ENCODE assay signal across 8 cellular contexts in genomic region chr19:13152356-13152853, GRCh38. TPM values are rescaled to one million over a fixed set of nuclear protein-coding genes. Genes with fewer than 3 reads are reported as not detected.
DNase-seq lines count a peak whose midpoint lies in the region; TF ChIP-seq lines count a peak whose summit lies in the region.

No MANE protein-coding gene starts in this region.

- H3K9me3 Mint-ChIP-seq in activated CD4-positive, alpha-beta T cell treated with anti-CD3 and anti-CD28 coated beads, Interleukin-2, amount 10 ng/mL, durations not matched to agents 24 days and 14 days: peaks cover 3% of the 10 kb centered on the region

- H3K27ac ChIP-seq in cingulate gyrus (ENCODE audit: low read depth, low read length): peak overlapping the region; percentile 96

- H3K9me3 ChIP-seq in mononuclear cell (ENCODE audit: low read depth, low read length): no peaks in the 10 kb centered on the region

- intact Hi-C loops in activated CD4-positive, alpha-beta T cell treated with anti-CD3 and anti-CD28 coated beads, Interleukin-2, amount 10 ng/mL, durations not matched to agents 24 days and 14 days (cut with micrococcal nuclease): loop anchor here (1.0 to 5.0 kb wide), 5 partner anchors 14 to 685 kb away; partner anchors contain the start of genes CALR and LYL1

- peak overlapping the region; percentile 100 for H3K27ac Mint-ChIP-seq in activated CD4-positive, alpha-beta T cell treated with anti-CD3 and anti-CD28 coated beads, Interleukin-2, amount 10 ng/mL, durations not matched to agents 24 days and 14 days

- peaks cover 39% of the 10 kb centered on the region for H3K4me1 ChIP-seq in mononuclear cell (ENCODE audit: insufficient read depth, low read length)

- H3K36me3 Mint-ChIP-seq in activated CD4-positive, alpha-beta T cell treated with anti-CD3 and anti-CD28 coated beads, Interleukin-2, amount 10 ng/mL, durations not matched to agents 24 days and 14 days (ENCODE audit: low read depth): peaks cover 34% of the 10 kb centered on the region

- H3K4me3 ChIP-seq in Jurkat, Clone E6-1 (ENCODE audit: low read length): peak overlapping the region; percentile 90
- peak overlapping the region; percentile 100 for H3K4me3 ChIP-seq in mononuclear cell (ENCODE audit: low read length)

- no peak for TF ChIP-seq POLR2A in erythroblast (IDR thresholded peaks at IDR 0.05; ENCODE audit: low read length)

- H3K4me3 Mint-ChIP-seq in activated CD4-positive, alpha-beta T cell treated with anti-CD3 and anti-CD28 coated beads, Interleukin-2, amount 10 ng/mL, durations not matched to agents 24 days and 14 days: peak overlapping the region; percentile 100

- peaks cover 40% of the 10 kb centered on the region for H3K4me1 Mint-ChIP-seq in activated CD4-positive, alpha-beta T cell treated with anti-CD3 and anti-CD28 coated beads, Interleukin-2, amount 10 ng/mL, durations not matched to agents 24 days and 14 days

- peaks cover 2% of the 10 kb centered on the region for H3K27me3 Mint-ChIP-seq in activated CD4-positive, alpha-beta T cell treated with anti-CD3 and anti-CD28 coated beads, Interleukin-2, amount 10 ng/mL, durations not matched to agents 24 days and 14 days

- no peak for DNase-seq in activated CD4-positive, alpha-beta T cell treated with anti-CD3 and anti-CD28 coated beads, Interleukin-2, amount 10 ng/mL, durations not matched to agents 24 days and 14 days
- DNase-seq in activated CD4-positive, alpha-beta T cell treated with anti-CD3 and anti-CD28 coated beads for 4 hours: no peak
- no peak for DNase-seq in Jurkat, Clone E6-1 (ENCODE audit: low read depth, low spot score)
- no peak for DNase-seq in NCI-H2081 treated with DMSO at 0.1 percent for 48 hours (lab: John Stamatoyannopoulos, UW)
- DNase-seq in erythroblast (lab: John Stamatoyannopoulos, UW): no peak
- DNase-seq in hippocampal formation (lab: John Stamatoyannopoulos, UW): no peak

- H3K27me3 ChIP-seq in mononuclear cell (ENCODE audit: insufficient read depth, low read length): no peaks in the 10 kb centered on the region

RNA-seq across cellular contexts. Expression of gene IER2, which starts 2.2 kb away (rescaled TPM):
- total RNA-seq in activated CD4-positive, alpha-beta T cell treated with anti-CD3 and anti-CD28 coated beads, Interleukin-2, amount 10 ng/mL, durations not matched to agents 24 days and 14 days: 161 TPM in 2 replicates
- 52.0 TPM for polyA plus RNA-seq in Jurkat, Clone E6-1 (2012; ENCODE audit: insufficient read depth, insufficient read length)
- 222 TPM for total RNA-seq in mononuclear cell

RNA-seq across cellular contexts. Expression of gene STX10, which starts 2.2 kb away (rescaled TPM):
- 66.2 and 73.5 TPM in 2 replicates for total RNA-seq in activated CD4-positive, alpha-beta T cell treated with anti-CD3 and anti-CD28 coated beads, Interleukin-2, amount 10 ng/mL, durations not matched to agents 24 days and 14 days
- 137 TPM for polyA plus RNA-seq in Jurkat, Clone E6-1 (2012; ENCODE audit: insufficient read depth, insufficient read length)
- total RNA-seq in mononuclear cell: 71.7 TPM

RNA-seq across cellular contexts. Expression of gene NACC1, which starts 34.3 kb away (rescaled TPM):
- total RNA-seq in activated CD4-positive, alpha-beta T cell treated with anti-CD3 and anti-CD28 coated beads, Interleukin-2, amount 10 ng/mL, durations not matched to agents 24 days and 14 days: 118 and 121 TPM in 2 replicates
- 24.0 TPM for polyA plus RNA-seq in Jurkat, Clone E6-1 (2012; ENCODE audit: insufficient read depth, insufficient read length)
- 16.0 TPM for total RNA-seq in mononuclear cell

RNA-seq across cellular contexts. Expression of gene TRMT1, which starts 35.9 kb away (rescaled TPM):
- 153 and 155 TPM in 2 replicates for total RNA-seq in activated CD4-positive, alpha-beta T cell treated with anti-CD3 and anti-CD28 coated beads, Interleukin-2, amount 10 ng/mL, durations not matched to agents 24 days and 14 days
- 52.9 TPM for polyA plus RNA-seq in Jurkat, Clone E6-1 (2012; ENCODE audit: insufficient read depth, insufficient read length)
- total RNA-seq in mononuclear cell: 30.7 TPM

RNA-seq across cellular contexts. Expression of gene LYL1, which starts 49.7 kb away (rescaled TPM):
- total RNA-seq in activated CD4-positive, alpha-beta T cell treated with anti-CD3 and anti-CD28 coated beads, Interleukin-2, amount 10 ng/mL, durations not matched to agents 24 days and 14 days: 2.1 and 2.4 TPM in 2 replicates
- 0.59 TPM for polyA plus RNA-seq in Jurkat, Clone E6-1 (2012; ENCODE audit: insufficient read depth, insufficient read length)
- total RNA-seq in mononuclear cell: 20.5 TPM
